ENCODE assay signal across 8 cellular contexts in the genomic region with DNA sequence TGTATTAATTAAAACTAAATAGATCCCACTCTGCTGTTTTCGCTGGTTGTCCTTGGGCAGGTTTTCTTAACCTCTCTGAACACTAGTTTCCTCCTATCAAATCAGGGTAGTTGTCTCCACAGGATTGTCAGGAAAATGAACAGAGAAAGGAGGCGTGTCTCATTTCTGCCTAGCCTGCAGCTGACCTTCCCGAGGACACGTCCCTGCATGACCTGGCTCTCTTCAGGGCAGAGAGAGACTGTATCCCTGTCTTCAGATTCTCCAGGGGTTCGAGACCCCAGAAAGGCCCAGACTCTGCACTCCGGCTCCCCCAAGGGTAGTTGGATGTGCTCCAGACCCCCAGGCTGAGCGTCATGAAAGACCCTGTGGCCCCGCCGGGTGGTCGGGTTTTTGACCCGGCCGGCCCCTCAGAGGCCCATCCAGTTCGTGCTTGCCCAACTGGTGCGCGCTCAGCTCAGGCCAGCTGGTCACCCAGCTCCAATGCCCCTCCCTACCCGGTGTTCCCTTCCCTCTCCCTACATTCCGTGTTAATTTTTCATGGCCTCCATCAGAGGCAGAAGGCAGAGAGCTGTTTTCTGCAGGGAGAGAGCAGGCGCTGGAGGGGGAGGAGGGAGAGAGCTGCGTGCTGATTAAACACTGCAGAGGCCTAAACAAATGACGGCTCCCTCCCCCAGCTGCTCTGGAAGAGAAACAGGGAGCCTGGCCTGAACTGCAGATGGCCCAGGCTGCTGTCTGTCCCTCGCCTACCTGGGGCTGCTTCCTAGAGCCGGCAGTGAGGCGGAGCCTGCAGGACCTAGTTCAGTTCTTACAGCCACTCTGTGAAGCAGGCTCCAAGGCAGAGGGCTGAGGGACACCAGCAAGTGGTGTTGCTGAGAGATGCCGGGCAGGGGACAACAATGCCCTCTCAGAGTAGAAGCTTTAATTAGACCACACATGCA.
DNase-seq lines count a peak whose midpoint lies in the region; ATAC-seq and FAIRE-seq lines count a peak whose summit lies in the region.

No MANE protein-coding gene starts in this region.

- DNase-seq in SK-N-DZ (ENCODE audit: low spot score) (peak; percentile 95), hepatic stellate cell (ENCODE audit: low spot score) (peak; percentile 87), small intestine (no peak), LoVo (ENCODE audit: low spot score) (no peak), 8988T (no peak)

- H3K36me3 ChIP-seq in HUES48 (ENCODE audit: control insufficient read depth, insufficient read depth, low read length) = peaks cover 7% of the 10 kb centered on the region
- H3K36me3 ChIP-seq in small intestine (ENCODE audit: control insufficient read depth in 2 of 2, insufficient read depth in 2 of 2, low read length in 2 of 2) = peaks cover 0 to 3% of the 10 kb centered on the region in 2 donors

- H3K4me3 ChIP-seq in HUES48 (ENCODE audit: low read depth, low read length) (no peak overlapping the region), small intestine (ENCODE audit: low read depth in 1 of 2, low read length in 2 of 2) (no peak overlapping the region)

- FAIRE-seq in small intestine (lab: Jason Lieb, UNC) = no peak

- WGBS in small intestine, 3 donors = 57 to 84% (median 79%) methylated on average over 23 to 24 of the region's 24 CpGs

- ATAC-seq in GM18511 (IDR thresholded peaks at IDR 0.05; ENCODE audit: unreplicated experiment) (no peak), GM19324 (IDR thresholded peaks at IDR 0.05; ENCODE audit: low FRiP score, unreplicated experiment) (no peak)

- H3K9me3 ChIP-seq in HUES48 (ENCODE audit: control insufficient read depth, insufficient read depth, low read length) = no peaks in the 10 kb centered on the region
- no peaks in the 10 kb centered on the region for H3K9me3 ChIP-seq in small intestine (ENCODE audit: control insufficient read depth, low read depth)

- H3K27ac ChIP-seq in HUES48 (ENCODE audit: low read depth, low read length) (peak overlapping the region; percentile 36), small intestine (ENCODE audit: low read depth in 1 of 2, low read length in 1 of 2) (peak overlapping the region; percentile 11 to 12)

- H3K9ac ChIP-seq in HUES48 (ENCODE audit: low read depth, low read length) = no peak overlapping the region

- H3K4me1 ChIP-seq in HUES48 (ENCODE audit: control insufficient read depth, insufficient read depth, low read length) (peaks cover 17% of the 10 kb centered on the region), small intestine (ENCODE audit: control insufficient read depth in 2 of 2, insufficient read depth in 1 of 2, low read depth in 1 of 2, low read length in 1 of 2) (peaks cover 0 to 10% of the 10 kb centered on the region in 2 donors)

- H3K27me3 ChIP-seq in HUES48 (ENCODE audit: control insufficient read depth, insufficient read depth, low read length) (no peaks in the 10 kb centered on the region), small intestine (ENCODE audit: control insufficient read depth in 2 of 2, insufficient read depth in 2 of 2, low read length in 2 of 2) (no peaks in the 10 kb centered on the region)

Comparison
In these comparisons a context has a peak if more than half of its experiments do, and no peak if none do; other contexts are left out.
1. DNase-seq: peak in SK-N-DZ (single experiment) and hepatic stellate cell (single experiment); none in small intestine (single experiment), LoVo (single experiment) and 8988T (single experiment).